In the genomic region with DNA sequence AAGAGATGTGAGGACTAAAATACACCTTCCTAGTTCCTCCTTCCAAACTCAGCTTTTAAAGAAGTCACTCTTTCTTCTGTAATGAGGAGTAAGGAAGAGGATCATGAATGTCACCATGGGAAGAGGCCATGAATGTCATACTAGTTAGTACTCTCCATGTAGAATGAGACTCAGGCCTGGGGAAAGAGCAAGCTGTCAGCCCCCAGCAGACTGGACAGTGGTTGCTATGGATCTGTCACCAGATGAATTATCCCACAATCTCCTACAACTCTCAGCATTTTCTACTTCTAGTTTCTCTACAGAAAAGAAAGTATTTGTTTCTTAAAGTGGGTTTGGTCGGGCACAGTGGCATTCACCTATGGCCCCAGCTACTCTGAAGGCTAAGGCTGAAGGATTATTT, we compare ENCODE assay signal across 24 cellular contexts. TPM values are rescaled to one million over a fixed set of nuclear protein-coding genes. Genes with fewer than 3 reads are reported as not detected.
DNase-seq lines count a peak whose midpoint lies in the region; ATAC-seq and TF ChIP-seq lines count a peak whose summit lies in the region.
"Had no signal": no experiment of that assay in that cellular context is flagged by ENCODE, and none has a peak within 500 bp of the region (broad histone marks: within the 10 kb centered on the region; RNA-seq: fewer than 3 reads in every experiment).

No MANE protein-coding gene starts in this region.

- no peak for TF ChIP-seq CTCF in activated CD8-positive, alpha-beta T cell treated with anti-CD3 and anti-CD28 coated beads for 36 hours (IDR thresholded peaks at IDR 0.05)
- no peak for TF ChIP-seq CTCF in HL-60 (IDR thresholded peaks at IDR 0.05; ENCODE audit: insufficient read depth, low read length)

- no peak overlapping the region for H3K4me3 ChIP-seq in HL-60 (replicated peaks; ENCODE audit: insufficient read depth, low read length)
- H3K4me3 ChIP-seq: esophagus squamous epithelium, testis, vagina had no signal

- peaks cover 54% of the 10 kb centered on the region for H3K4me1 Mint-ChIP-seq in activated CD8-positive, alpha-beta T cell treated with anti-CD3 and anti-CD28 coated beads for 36 hours (ENCODE audit: low read depth)
- H3K4me1 Mint-ChIP-seq in activated CD8-positive, alpha-beta T cell treated with anti-CD3 and anti-CD28 coated beads, Interleukin-2, amount 10 ng/mL, durations not matched to agents 7 days and 5 days (ENCODE audit: low read depth): peaks cover 52% of the 10 kb centered on the region
- peaks cover 75% of the 10 kb centered on the region for H3K4me1 Mint-ChIP-seq in activated T-helper 1 cell treated with anti-CD3 and anti-CD28 coated beads, Interleukin-12 subunit alpha, Interleukin-12 subunit beta, Interleukin-2, Interleukin-4 antibody, amounts not matched to agents 30 ng/mL and 10 ng/mL and 1 ng/mL, durations not matched to agents 14 hours and 24 hours and 36 hours (ENCODE audit: low read depth)
- H3K4me1 Mint-ChIP-seq in naive B cell: peaks cover 28 to 46% (median 36%) of the 10 kb centered on the region in 3 donors
- H3K4me1 Mint-ChIP-seq: H9, nephron had no signal

- H3K4me3 Mint-ChIP-seq in activated CD8-positive, alpha-beta T cell treated with anti-CD3 and anti-CD28 coated beads for 36 hours: no peak overlapping the region
- H3K4me3 Mint-ChIP-seq in activated CD8-positive, alpha-beta T cell treated with anti-CD3 and anti-CD28 coated beads, Interleukin-2, amount 10 ng/mL, durations not matched to agents 7 days and 5 days: no peak overlapping the region
- H3K4me3 Mint-ChIP-seq in activated T-helper 1 cell treated with anti-CD3 and anti-CD28 coated beads, Interleukin-12 subunit alpha, Interleukin-12 subunit beta, Interleukin-2, Interleukin-4 antibody, amounts not matched to agents 30 ng/mL and 10 ng/mL and 1 ng/mL, durations not matched to agents 14 hours and 24 hours and 36 hours: no peak overlapping the region
- no peak overlapping the region for H3K4me3 Mint-ChIP-seq in naive B cell
- H3K4me3 Mint-ChIP-seq: activated naive CD4-positive, alpha-beta T cell treated with anti-CD3 and anti-CD28 coated beads, Interleukin-2, amount 10 ng/mL, durations not matched to agents 7 days and 5 days; activated T-cell treated with anti-CD3 and anti-CD28 coated beads, Interleukin-2, amount 50 U/mL, for 24 hours; CD8-positive, alpha-beta T cell; H9; nephron had no signal

- H3K36me3 Mint-ChIP-seq in activated CD8-positive, alpha-beta T cell treated with anti-CD3 and anti-CD28 coated beads for 36 hours (ENCODE audit: low read depth): peaks cover 3% of the 10 kb centered on the region
- peaks cover 12% of the 10 kb centered on the region for H3K36me3 Mint-ChIP-seq in activated CD8-positive, alpha-beta T cell treated with anti-CD3 and anti-CD28 coated beads, Interleukin-2, amount 10 ng/mL, durations not matched to agents 7 days and 5 days (ENCODE audit: low read depth)
- peaks cover 19% of the 10 kb centered on the region for H3K36me3 Mint-ChIP-seq in activated T-helper 1 cell treated with anti-CD3 and anti-CD28 coated beads, Interleukin-12 subunit alpha, Interleukin-12 subunit beta, Interleukin-2, Interleukin-4 antibody, amounts not matched to agents 30 ng/mL and 10 ng/mL and 1 ng/mL, durations not matched to agents 14 hours and 24 hours and 36 hours (ENCODE audit: low read depth)
- H3K36me3 Mint-ChIP-seq in naive B cell: no peaks in the 10 kb centered on the region
- H3K36me3 Mint-ChIP-seq: CD8-positive, alpha-beta T cell had no signal

- POLR2A ChIA-PET in activated CD8-positive, alpha-beta T cell treated with anti-CD3 and anti-CD28 coated beads for 36 hours (lab: Charles Lee): interaction anchor here (2.4 kb wide), 1 partner anchor 43 kb away, joined by 10 read pairs; no protein-coding TSS in a partner anchor
- POLR2A ChIA-PET in activated CD8-positive, alpha-beta T cell treated with anti-CD3 and anti-CD28 coated beads, Interleukin-2, amount 10 ng/mL, durations not matched to agents 7 days and 5 days (lab: Charles Lee): interaction anchor here (0.6 to 2.9 kb wide), 5 partner anchors 14 to 965 kb away, joined by 4 to 15 read pairs (median 11); no protein-coding TSS in a partner anchor

- peak overlapping the region; percentile 44 for H3K27ac ChIP-seq in HL-60 (replicated peaks)
- H3K27ac ChIP-seq: testis, vagina, VCaP had no signal

- no peak for DNase-seq in activated CD8-positive, alpha-beta T cell treated with anti-CD3 and anti-CD28 coated beads for 36 hours
- no peak for DNase-seq in activated CD8-positive, alpha-beta T cell treated with anti-CD3 and anti-CD28 coated beads, Interleukin-2, amount 10 ng/mL, durations not matched to agents 7 days and 5 days
- DNase-seq in HL-60 (ENCODE audit: low read depth in 1 of 2, low spot score in 1 of 2) (peak in 1 of 2 experiments; percentile 3), naive B cell (no peak), foreskin melanocyte (no peak)
- DNase-seq in activated T-helper 1 cell treated with anti-CD3 and anti-CD28 coated beads, Interleukin-12 subunit alpha, Interleukin-12 subunit beta, Interleukin-2, Interleukin-4 antibody, amounts not matched to agents 30 ng/mL and 10 ng/mL and 1 ng/mL, durations not matched to agents 14 hours and 24 hours and 36 hours (ENCODE audit: low spot score): no peak
- DNase-seq in activated naive CD4-positive, alpha-beta T cell treated with Interleukin-2 at 50 U/mL for 16 hours: no peak
- DNase-seq: activated CD4-positive, alpha-beta T cell treated with anti-CD3 and anti-CD28 coated beads, Interleukin-2, amount 50 U/mL, for 1 hour; activated naive CD4-positive, alpha-beta T cell treated with anti-CD3 and anti-CD28 coated beads, Interleukin-2, amount 10 ng/mL, durations not matched to agents 7 days and 5 days; activated T-cell treated with anti-CD3 and anti-CD28 coated beads, Interleukin-2, amount 50 U/mL, for 24 hours; CD8-positive, alpha-beta T cell; DMS79; esophagus squamous epithelium; H9; mesendoderm; NCI-H1417; NCI-H526 treated with DMSO at 0.1 percent for 48 hours; posterior cingulate gyrus; testis had no signal

- H3K27me3 Mint-ChIP-seq in activated CD8-positive, alpha-beta T cell treated with anti-CD3 and anti-CD28 coated beads for 36 hours: no peaks in the 10 kb centered on the region
- no peaks in the 10 kb centered on the region for H3K27me3 Mint-ChIP-seq in activated CD8-positive, alpha-beta T cell treated with anti-CD3 and anti-CD28 coated beads, Interleukin-2, amount 10 ng/mL, durations not matched to agents 7 days and 5 days (ENCODE audit: low read depth)
- no peaks in the 10 kb centered on the region for H3K27me3 Mint-ChIP-seq in activated T-helper 1 cell treated with anti-CD3 and anti-CD28 coated beads, Interleukin-12 subunit alpha, Interleukin-12 subunit beta, Interleukin-2, Interleukin-4 antibody, amounts not matched to agents 30 ng/mL and 10 ng/mL and 1 ng/mL, durations not matched to agents 14 hours and 24 hours and 36 hours (ENCODE audit: insufficient read depth)
- no peaks in the 10 kb centered on the region for H3K27me3 Mint-ChIP-seq in naive B cell
- H3K27me3 Mint-ChIP-seq: activated naive CD4-positive, alpha-beta T cell treated with anti-CD3 and anti-CD28 coated beads, Interleukin-2, amount 10 ng/mL, durations not matched to agents 7 days and 5 days; activated T-cell treated with anti-CD3 and anti-CD28 coated beads, Interleukin-2, amount 50 U/mL, for 24 hours had no signal

- intact Hi-C loops in activated CD8-positive, alpha-beta T cell treated with anti-CD3 and anti-CD28 coated beads for 36 hours (cut with micrococcal nuclease): no loop called here
- intact Hi-C loops in activated T-helper 1 cell treated with anti-CD3 and anti-CD28 coated beads, Interleukin-12 subunit alpha, Interleukin-12 subunit beta, Interleukin-2, Interleukin-4 antibody, amounts not matched to agents 30 ng/mL and 10 ng/mL and 1 ng/mL, durations not matched to agents 14 hours and 24 hours and 36 hours (cut with micrococcal nuclease): no loop called here

- ATAC-seq in activated CD8-positive, alpha-beta T cell treated with anti-CD3 and anti-CD28 coated beads for 36 hours: no peak
- ATAC-seq in activated CD8-positive, alpha-beta T cell treated with anti-CD3 and anti-CD28 coated beads, Interleukin-2, amount 10 ng/mL, durations not matched to agents 7 days and 5 days: no peak
- ATAC-seq in naive B cell (ENCODE audit: low read depth in 2 of 2) (no peak), HG03571 (IDR thresholded peaks at IDR 0.05; ENCODE audit: unreplicated experiment) (no peak)
- ATAC-seq: CD8-positive, alpha-beta T cell; sciatic nerve had no signal

- no peaks in the 10 kb centered on the region for H3K27me3 ChIP-seq in HL-60 (ENCODE audit: insufficient read depth, poor library complexity, severe bottlenecking)
- H3K27me3 ChIP-seq: esophagus squamous epithelium, testis, vagina had no signal

- CTCF ChIA-PET in activated CD8-positive, alpha-beta T cell treated with anti-CD3 and anti-CD28 coated beads for 36 hours (lab: Charles Lee): interaction anchor here (0.8 to 6.7 kb wide), 6 partner anchors 11 to 80 kb away, joined by 3 to 50 read pairs (median 4); no protein-coding TSS in a partner anchor
- CTCF ChIA-PET in activated CD8-positive, alpha-beta T cell treated with anti-CD3 and anti-CD28 coated beads, Interleukin-2, amount 10 ng/mL, durations not matched to agents 7 days and 5 days (lab: Charles Lee): interaction anchor here (1.0 to 7.4 kb wide), 10 partner anchors 8 to 73 kb away, joined by 3 to 89 read pairs (median 6); no protein-coding TSS in a partner anchor

- peak overlapping the region; percentile 9 for H3K27ac Mint-ChIP-seq in activated CD8-positive, alpha-beta T cell treated with anti-CD3 and anti-CD28 coated beads for 36 hours
- no peak overlapping the region for H3K27ac Mint-ChIP-seq in activated CD8-positive, alpha-beta T cell treated with anti-CD3 and anti-CD28 coated beads, Interleukin-2, amount 10 ng/mL, durations not matched to agents 7 days and 5 days
- H3K27ac Mint-ChIP-seq in activated T-helper 1 cell treated with anti-CD3 and anti-CD28 coated beads, Interleukin-12 subunit alpha, Interleukin-12 subunit beta, Interleukin-2, Interleukin-4 antibody, amounts not matched to agents 30 ng/mL and 10 ng/mL and 1 ng/mL, durations not matched to agents 14 hours and 24 hours and 36 hours: peak overlapping the region; percentile 66
- peak overlapping the region in 5 of 6 donors; percentile 39 to 92 (median 63) for H3K27ac Mint-ChIP-seq in naive B cell
- H3K27ac Mint-ChIP-seq: activated T-cell treated with anti-CD3 and anti-CD28 coated beads, Interleukin-2, amount 50 U/mL, for 24 hours; H9; nephron had no signal

- H3K9me3 Mint-ChIP-seq in activated CD8-positive, alpha-beta T cell treated with anti-CD3 and anti-CD28 coated beads for 36 hours: peaks cover 3% of the 10 kb centered on the region
- H3K9me3 Mint-ChIP-seq in activated CD8-positive, alpha-beta T cell treated with anti-CD3 and anti-CD28 coated beads, Interleukin-2, amount 10 ng/mL, durations not matched to agents 7 days and 5 days (ENCODE audit: insufficient read depth): no peaks in the 10 kb centered on the region
- H3K9me3 Mint-ChIP-seq in activated T-helper 1 cell treated with anti-CD3 and anti-CD28 coated beads, Interleukin-12 subunit alpha, Interleukin-12 subunit beta, Interleukin-2, Interleukin-4 antibody, amounts not matched to agents 30 ng/mL and 10 ng/mL and 1 ng/mL, durations not matched to agents 14 hours and 24 hours and 36 hours: peaks cover 11% of the 10 kb centered on the region
- H3K9me3 Mint-ChIP-seq in naive B cell: no peaks in the 10 kb centered on the region
- H3K9me3 Mint-ChIP-seq: activated T-cell treated with anti-CD3 and anti-CD28 coated beads, Interleukin-2, amount 50 U/mL, for 24 hours; CD8-positive, alpha-beta T cell; H9; nephron had no signal

RNA-seq across cellular contexts. Expression of gene PRDM8, which starts 57.1 kb away (rescaled TPM):
- total RNA-seq in activated CD8-positive, alpha-beta T cell treated with anti-CD3 and anti-CD28 coated beads for 36 hours: 1 to 10 TPM; 2.8 to 3.2 TPM
- total RNA-seq in activated CD8-positive, alpha-beta T cell treated with anti-CD3 and anti-CD28 coated beads, Interleukin-2, amount 10 ng/mL, durations not matched to agents 7 days and 5 days: 1 to 10 TPM; 3.7 to 4.2 TPM
- total RNA-seq in activated T-helper 1 cell treated with anti-CD3 and anti-CD28 coated beads, Interleukin-12 subunit alpha, Interleukin-12 subunit beta, Interleukin-2, Interleukin-4 antibody, amounts not matched to agents 30 ng/mL and 10 ng/mL and 1 ng/mL, durations not matched to agents 14 hours and 24 hours and 36 hours: 8.4 and 11.9 TPM in 2 replicates
- 1 to 10 TPM in 5 of 6 donors, under 1 TPM in 1; 0.19 to 3.9 (median 2.1) TPM for polyA plus RNA-seq in naive B cell (ENCODE audit: low read depth in 6 of 6)
- total RNA-seq: H9 had no signal
